In the genomic region with DNA sequence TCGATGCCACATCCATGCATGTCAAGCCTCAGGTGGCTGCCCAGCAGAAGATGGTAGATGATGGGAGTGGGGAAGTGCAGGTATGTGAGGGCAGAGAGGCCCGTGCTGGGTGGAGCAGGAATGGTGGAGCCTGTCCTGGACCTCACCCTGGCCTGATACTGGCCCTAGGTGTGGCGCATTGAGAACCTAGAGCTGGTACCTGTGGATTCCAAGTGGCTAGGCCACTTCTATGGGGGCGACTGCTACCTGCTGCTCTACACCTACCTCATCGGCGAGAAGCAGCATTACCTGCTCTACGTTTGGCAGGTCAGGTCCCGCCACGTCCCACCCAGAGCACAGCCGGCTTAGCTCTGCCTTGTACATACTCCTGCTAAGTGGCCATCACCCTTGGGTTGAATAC, we compare ENCODE assay signal across 28 cellular contexts. TPM values are rescaled to one million over a fixed set of nuclear protein-coding genes. Genes with fewer than 3 reads are reported as not detected.
DNase-seq lines count a peak whose midpoint lies in the region; ATAC-seq, FAIRE-seq and TF ChIP-seq lines count a peak whose summit lies in the region.
"Had no signal": no experiment of that assay in that cellular context is flagged by ENCODE, and none has a peak within 500 bp of the region (broad histone marks: within the 10 kb centered on the region; RNA-seq: fewer than 3 reads in every experiment).

No MANE protein-coding gene starts in this region.

- no peak for TF ChIP-seq RAD21 in HepG2 (CRISPR knock-in tag; IDR thresholded peaks at IDR 0.05)

- no peaks in the 10 kb centered on the region for H4K20me1 ChIP-seq in HepG2 (ENCODE audit: insufficient read depth, low read length)
- H4K20me1 ChIP-seq: BLaER1 treated with 17β-estradiol and CSF1 and Interleukin-3, amounts not matched to agents 10 nM and 100 nM had no signal

- DNase-seq in cardiac septum (ENCODE audit: low spot score) = peak; percentile 70
- no peak for DNase-seq in right atrium auricular region (ENCODE audit: low spot score)
- DNase-seq in HepG2 (ENCODE audit: low spot score) = no peak
- DNase-seq in sciatic nerve (ENCODE audit: low spot score) = peak; percentile 31
- DNase-seq in activated T-helper 2 cell treated with anti-CD3 and anti-CD28 coated beads, Interferon-gamma antibody, Interleukin-2, Interleukin-4, amounts not matched to agents 10 μg/mL and 5 μg/mL and 100 μg/mL, durations not matched to agents 14 hours and 24 hours and 36 hours (ENCODE audit: low spot score) = no peak
- no peak for DNase-seq in cerebellar cortex (ENCODE audit: low spot score)
- DNase-seq: AML-193, DMS53, HCEC 1CT, NCI-H1092, NCI-H1417 treated with DMSO at 0.1 percent for 48 hours, NCI-H1694 treated with DMSO at 0.1 percent for 48 hours, NCI-H2081, NCI-H2227 treated with DMSO at 0.1 percent for 48 hours, NCI-H526 treated with DMSO at 0.1 percent for 48 hours, SIG-M5 had no signal

- H3K79me2 ChIP-seq in HepG2 (ENCODE audit: insufficient read depth, low read length) = no peaks in the 10 kb centered on the region

- no peak overlapping the region for H3K9ac ChIP-seq in HepG2 (ENCODE audit: insufficient read depth, low read depth, low read length)
- H3K9ac ChIP-seq: BLaER1 treated with 17β-estradiol and CSF1 and Interleukin-3, amounts not matched to agents 10 nM and 100 nM had no signal

- no peak for TF ChIP-seq CTCF in right atrium auricular region (IDR thresholded peaks at IDR 0.05)
- no peak for TF ChIP-seq CTCF in HepG2 (CRISPR knock-in tag; IDR thresholded peaks at IDR 0.05)

- no peak overlapping the region for H2AFZ ChIP-seq in HepG2 (ENCODE audit: low read length)

- no peaks in the 10 kb centered on the region for H3K36me3 ChIP-seq in right atrium auricular region
- H3K36me3 ChIP-seq in HepG2 (replicated peaks in 1 of 2; ENCODE audit: control insufficient read depth in 1 of 2, insufficient read depth in 2 of 2, low read length in 2 of 2) = peaks cover 55 to 78% of the 10 kb centered on the region in 2 experiments
- H3K36me3 ChIP-seq: BLaER1 treated with 17β-estradiol and CSF1 and Interleukin-3, amounts not matched to agents 10 nM and 100 nM had no signal

- intact Hi-C loops in cardiac septum (cut with DNase I) (no loop called here), HepG2 (cut with micrococcal nuclease; ENCODE audit: unreplicated experiment) (no loop called here), sciatic nerve (cut with DNase I) (no loop called here)
- intact Hi-C loops in activated T-helper 2 cell treated with anti-CD3 and anti-CD28 coated beads, Interferon-gamma antibody, Interleukin-2, Interleukin-4, amounts not matched to agents 10 μg/mL and 5 μg/mL and 100 μg/mL, durations not matched to agents 14 hours and 24 hours and 36 hours (cut with micrococcal nuclease) = no loop called here

- H3K4me3 ChIP-seq in right atrium auricular region (no peak overlapping the region), HepG2 (replicated peaks in 1 of 3; ENCODE audit: insufficient read depth in 1 of 3, low read depth in 2 of 3, low read length in 3 of 3) (no peak overlapping the region)
- H3K4me3 ChIP-seq: BLaER1 treated with 17β-estradiol and CSF1 and Interleukin-3, amounts not matched to agents 10 nM and 100 nM; GM12878; SK-N-MC had no signal

- H3K27ac ChIP-seq in right atrium auricular region (no peak overlapping the region), HepG2 (ENCODE audit: extremely low read length, insufficient read depth, low read length) (no peak overlapping the region)
- H3K27ac ChIP-seq: BLaER1 treated with 17β-estradiol and CSF1 and Interleukin-3, amounts not matched to agents 10 nM and 100 nM; RWPE1; SK-N-MC had no signal

- H3K4me3 Mint-ChIP-seq in activated T-helper 2 cell treated with anti-CD3 and anti-CD28 coated beads, Interferon-gamma antibody, Interleukin-2, Interleukin-4, amounts not matched to agents 10 μg/mL and 5 μg/mL and 100 μg/mL, durations not matched to agents 14 hours and 24 hours and 36 hours (ENCODE audit: low read depth) = no peak overlapping the region
- H3K4me3 Mint-ChIP-seq: CD4-positive, alpha-beta T cell had no signal

- no peaks in the 10 kb centered on the region for H3K9me3 Mint-ChIP-seq in activated T-helper 2 cell treated with anti-CD3 and anti-CD28 coated beads, Interferon-gamma antibody, Interleukin-2, Interleukin-4, amounts not matched to agents 10 μg/mL and 5 μg/mL and 100 μg/mL, durations not matched to agents 14 hours and 24 hours and 36 hours
- H3K9me3 Mint-ChIP-seq: CD4-positive, alpha-beta T cell had no signal

- no peak for FAIRE-seq in HepG2 (lab: Jason Lieb, UNC)
- FAIRE-seq: A204.1, D721Med, GM12878, H1 had no signal

- no peaks in the 10 kb centered on the region for H3K4me1 Mint-ChIP-seq in activated T-helper 2 cell treated with anti-CD3 and anti-CD28 coated beads, Interferon-gamma antibody, Interleukin-2, Interleukin-4, amounts not matched to agents 10 μg/mL and 5 μg/mL and 100 μg/mL, durations not matched to agents 14 hours and 24 hours and 36 hours (ENCODE audit: low read depth)

- H3K4me1 ChIP-seq in right atrium auricular region (no peaks in the 10 kb centered on the region), HepG2 (ENCODE audit: insufficient read depth, low read length) (peaks cover 17% of the 10 kb centered on the region)
- H3K4me1 ChIP-seq: BLaER1 treated with 17β-estradiol and CSF1 and Interleukin-3, amounts not matched to agents 10 nM and 100 nM had no signal

- ATAC-seq in HepG2 = peak; percentile 1; the same call in 1 of the 3 replicates
- ATAC-seq in sciatic nerve = no peak
- ATAC-seq in GM18511 (IDR thresholded peaks at IDR 0.05; ENCODE audit: unreplicated experiment) = no peak
- ATAC-seq: GM12878 had no signal

- H3K9me3 ChIP-seq in right atrium auricular region (no peaks in the 10 kb centered on the region), HepG2 (ENCODE audit: low read length) (no peaks in the 10 kb centered on the region)
- H3K9me3 ChIP-seq: BLaER1 treated with 17β-estradiol and CSF1 and Interleukin-3, amounts not matched to agents 10 nM and 100 nM had no signal

- H3K36me3 Mint-ChIP-seq in activated T-helper 2 cell treated with anti-CD3 and anti-CD28 coated beads, Interferon-gamma antibody, Interleukin-2, Interleukin-4, amounts not matched to agents 10 μg/mL and 5 μg/mL and 100 μg/mL, durations not matched to agents 14 hours and 24 hours and 36 hours (ENCODE audit: low read depth) = no peaks in the 10 kb centered on the region

- TF ChIP-seq POLR2A in HepG2 (IDR thresholded peaks at IDR 0.05; ENCODE audit: insufficient read depth in 1 of 2, low read depth in 2 of 2, low read length in 2 of 2) = no peak

- H3K27ac Mint-ChIP-seq in activated T-helper 2 cell treated with anti-CD3 and anti-CD28 coated beads, Interferon-gamma antibody, Interleukin-2, Interleukin-4, amounts not matched to agents 10 μg/mL and 5 μg/mL and 100 μg/mL, durations not matched to agents 14 hours and 24 hours and 36 hours = no peak overlapping the region
- H3K27ac Mint-ChIP-seq: CD4-positive, alpha-beta T cell had no signal

- CTCF ChIA-PET in HepG2 (lab: Yijun Ruan, JAX; ENCODE audit: low intra/inter-chr PET ratio, low total read pairs) = no interaction called here

- H3K27me3 ChIP-seq in right atrium auricular region = no peaks in the 10 kb centered on the region
- H3K27me3 ChIP-seq in HepG2 (ENCODE audit: control insufficient read depth in 1 of 2, insufficient read depth in 2 of 2, low read length in 2 of 2) = no peaks in the 10 kb centered on the region
- H3K27me3 ChIP-seq: BLaER1 treated with 17β-estradiol and CSF1 and Interleukin-3, amounts not matched to agents 10 nM and 100 nM had no signal

- POLR2A ChIA-PET in HepG2 (lab: Yijun Ruan, JAX) = interaction anchor here (0.5 to 6.3 kb wide), 7 partner anchors 8 to 136 kb away, joined by 3 to 59 read pairs (median 3); a partner anchor contains a TSS

- BruUV-seq in HepG2 (replicated peaks; lab: Mats Ljungman, UMichigan) = no TSS peak

- TF ChIP-seq EP300 in HepG2 (IDR thresholded peaks at IDR 0.05; ENCODE audit: low read depth in 2 of 2, low read length in 2 of 2) = no peak
- TF ChIP-seq EP300 in HepG2 (CRISPR knock-in tag; IDR thresholded peaks at IDR 0.05; ENCODE audit: borderline replicate concordance) = no peak

- in situ Hi-C loops in HepG2 (cut with HindIII; ENCODE audit: extremely low pct_ligation_motif_present, low pct_unique_long_range_greater_than_20kb) = no loop called here

- H3K27me3 Mint-ChIP-seq in activated T-helper 2 cell treated with anti-CD3 and anti-CD28 coated beads, Interferon-gamma antibody, Interleukin-2, Interleukin-4, amounts not matched to agents 10 μg/mL and 5 μg/mL and 100 μg/mL, durations not matched to agents 14 hours and 24 hours and 36 hours (ENCODE audit: low read depth) = no peaks in the 10 kb centered on the region
- H3K27me3 Mint-ChIP-seq: CD4-positive, alpha-beta T cell had no signal

- no peak overlapping the region for H3K4me2 ChIP-seq in HepG2 (ENCODE audit: low read depth, low read length)
- H3K4me2 ChIP-seq: BLaER1 treated with 17β-estradiol and CSF1 and Interleukin-3, amounts not matched to agents 10 nM and 100 nM had no signal

- WGBS in HepG2 (ENCODE audit: low lambda C conversion rate) = 96% methylated on average over 10 of the region's 10 CpGs

RNA-seq across cellular contexts. Expression of a gene that starts 13.0 kb away (rescaled TPM):
- total RNA-seq in cardiac septum (not detected), right atrium auricular region (not detected), HepG2 (2016; rRNA removed; fragmentation: Illumina TruSeq; extraction: Trizol) (301 and 337 TPM in 2 replicates), sciatic nerve (not detected)
- 59.0 and 67.7 TPM in 2 replicates for total RNA-seq in HepG2 (2016; cell fraction: cytosol; rRNA removed; fragmentation: Illumina TruSeq; extraction: Trizol; ENCODE audit: low read depth)
- total RNA-seq in HepG2 (2016; cell fraction: insoluble cytoplasmic fraction; rRNA removed; fragmentation: Illumina TruSeq; extraction: Trizol) = 281 and 313 TPM in 2 replicates
- 183 and 224 TPM in 2 replicates for total RNA-seq in HepG2 (2016; cell fraction: membrane; rRNA removed; fragmentation: Illumina TruSeq; extraction: Trizol)
- total RNA-seq in HepG2 (2016; cell fraction: nucleus; rRNA removed; fragmentation: Illumina TruSeq; extraction: Trizol) = 188 and 190 TPM in 2 replicates
- polyA plus RNA-seq in HepG2 (2011; rRNA removed) = 287 and 352 TPM in 2 replicates
- polyA plus RNA-seq in HepG2 (2011; cell fraction: cytosol; rRNA removed) = 169 and 211 TPM in 2 replicates
- 756 and 778 TPM in 2 replicates for polyA plus RNA-seq in HepG2 (2011; cell fraction: nucleus; rRNA removed)
- polyA plus RNA-seq in HepG2 (2012) = 201 and 249 TPM in 2 replicates
- polyA plus RNA-seq in HepG2 (2016; cell fraction: cytosol; fragmentation: Illumina TruSeq; extraction: Trizol; ENCODE audit: low read depth) = 85.6 and 100 TPM in 2 replicates
- 215 and 265 TPM in 2 replicates for polyA plus RNA-seq in HepG2 (2016; cell fraction: insoluble cytoplasmic fraction; fragmentation: Illumina TruSeq; extraction: Trizol; ENCODE audit: low read depth)
- polyA plus RNA-seq in HepG2 (2016; cell fraction: membrane; fragmentation: Illumina TruSeq; extraction: Trizol; ENCODE audit: low read depth) = 117 and 144 TPM in 2 replicates
- polyA plus RNA-seq in HepG2 (2016; cell fraction: nucleus; fragmentation: Illumina TruSeq; extraction: Trizol; ENCODE audit: insufficient read depth, low read depth) = 336 and 399 TPM in 2 replicates
- polyA minus RNA-seq in HepG2 (2011; rRNA and poly(A)+ RNA removed; ENCODE audit: low replicate concordance) = 0.19 and 699 TPM in 2 replicates
- 138 and 156 TPM in 2 replicates for polyA minus RNA-seq in HepG2 (2011; cell fraction: cytosol; rRNA and poly(A)+ RNA removed)
- polyA minus RNA-seq in HepG2 (2011; cell fraction: nucleus; rRNA and poly(A)+ RNA removed) = 112 and 120 TPM in 2 replicates
- total RNA-seq in activated T-helper 2 cell treated with anti-CD3 and anti-CD28 coated beads, Interferon-gamma antibody, Interleukin-2, Interleukin-4, amounts not matched to agents 10 μg/mL and 5 μg/mL and 100 μg/mL, durations not matched to agents 14 hours and 24 hours and 36 hours = not detected in 2 replicates
- total RNA-seq: G401 had no signal
- polyA plus RNA-seq: AG04450 had no signal

RNA-seq across cellular contexts. Expression of a gene that starts 32.2 kb away (rescaled TPM):
- 100 TPM for total RNA-seq in cardiac septum
- total RNA-seq in right atrium auricular region = 10 to 100 TPM; 54.2 to 99.5 TPM
- 78.5 and 91.0 TPM in 2 replicates for total RNA-seq in HepG2 (2016; rRNA removed; fragmentation: Illumina TruSeq; extraction: Trizol)
- 61.6 and 62.5 TPM in 2 replicates for total RNA-seq in HepG2 (2016; cell fraction: cytosol; rRNA removed; fragmentation: Illumina TruSeq; extraction: Trizol; ENCODE audit: low read depth)
- 72.7 and 92.2 TPM in 2 replicates for total RNA-seq in HepG2 (2016; cell fraction: insoluble cytoplasmic fraction; rRNA removed; fragmentation: Illumina TruSeq; extraction: Trizol)
- total RNA-seq in HepG2 (2016; cell fraction: membrane; rRNA removed; fragmentation: Illumina TruSeq; extraction: Trizol) = 98.7 and 108 TPM in 2 replicates
- total RNA-seq in HepG2 (2016; cell fraction: nucleus; rRNA removed; fragmentation: Illumina TruSeq; extraction: Trizol) = 63.4 and 77.8 TPM in 2 replicates
- polyA plus RNA-seq in HepG2 (2011; rRNA removed) = 268 and 270 TPM in 2 replicates
- 216 and 257 TPM in 2 replicates for polyA plus RNA-seq in HepG2 (2011; cell fraction: cytosol; rRNA removed)
- 595 and 749 TPM in 2 replicates for polyA plus RNA-seq in HepG2 (2011; cell fraction: nucleus; rRNA removed)
- 72.7 and 87.5 TPM in 2 replicates for polyA plus RNA-seq in HepG2 (2012)
- polyA plus RNA-seq in HepG2 (2016; cell fraction: cytosol; fragmentation: Illumina TruSeq; extraction: Trizol; ENCODE audit: low read depth) = 60.8 and 65.7 TPM in 2 replicates
- 106 and 117 TPM in 2 replicates for polyA plus RNA-seq in HepG2 (2016; cell fraction: insoluble cytoplasmic fraction; fragmentation: Illumina TruSeq; extraction: Trizol; ENCODE audit: low read depth)
- polyA plus RNA-seq in HepG2 (2016; cell fraction: membrane; fragmentation: Illumina TruSeq; extraction: Trizol; ENCODE audit: low read depth) = 114 and 123 TPM in 2 replicates
- 131 and 137 TPM in 2 replicates for polyA plus RNA-seq in HepG2 (2016; cell fraction: nucleus; fragmentation: Illumina TruSeq; extraction: Trizol; ENCODE audit: insufficient read depth, low read depth)
- polyA minus RNA-seq in HepG2 (2011; rRNA and poly(A)+ RNA removed; ENCODE audit: low replicate concordance) = 139 and 364 TPM in 2 replicates
- polyA minus RNA-seq in HepG2 (2011; cell fraction: cytosol; rRNA and poly(A)+ RNA removed) = 88.3 and 92.0 TPM in 2 replicates
- polyA minus RNA-seq in HepG2 (2011; cell fraction: nucleus; rRNA and poly(A)+ RNA removed) = 159 and 160 TPM in 2 replicates
- 148 TPM for total RNA-seq in sciatic nerve
- total RNA-seq in activated T-helper 2 cell treated with anti-CD3 and anti-CD28 coated beads, Interferon-gamma antibody, Interleukin-2, Interleukin-4, amounts not matched to agents 10 μg/mL and 5 μg/mL and 100 μg/mL, durations not matched to agents 14 hours and 24 hours and 36 hours = 114 and 115 TPM in 2 replicates

RNA-seq across cellular contexts. Expression of a gene that starts 49.8 kb away (rescaled TPM):
- total RNA-seq in cardiac septum (6.4 TPM), right atrium auricular region (10 to 100 TPM in 1 of 2 donors, 1 to 10 TPM in 1; 8.7 to 22.1 TPM), HepG2 (2016; rRNA removed; fragmentation: Illumina TruSeq; extraction: Trizol) (0.21 and 0.33 TPM in 2 replicates), sciatic nerve (36.6 TPM)
- total RNA-seq in HepG2 (2016; cell fraction: cytosol; rRNA removed; fragmentation: Illumina TruSeq; extraction: Trizol; ENCODE audit: low read depth) = 0.26 and 0.51 TPM in 2 replicates
- total RNA-seq in HepG2 (2016; cell fraction: insoluble cytoplasmic fraction; rRNA removed; fragmentation: Illumina TruSeq; extraction: Trizol) = 0.18 and 0.22 TPM in 2 replicates
- total RNA-seq in HepG2 (2016; cell fraction: membrane; rRNA removed; fragmentation: Illumina TruSeq; extraction: Trizol) = 0.31 TPM in 2 replicates
- total RNA-seq in HepG2 (2016; cell fraction: nucleus; rRNA removed; fragmentation: Illumina TruSeq; extraction: Trizol) = 0.19 and 0.71 TPM in 2 replicates
- polyA plus RNA-seq in HepG2 (2011; rRNA removed) = 2.3 and 2.5 TPM in 2 replicates
- 1.1 and 1.2 TPM in 2 replicates for polyA plus RNA-seq in HepG2 (2011; cell fraction: cytosol; rRNA removed)
- polyA plus RNA-seq in HepG2 (2011; cell fraction: nucleus; rRNA removed) = 11.6 and 19.0 TPM in 2 replicates
- 1.5 and 3.8 TPM in 2 replicates for polyA plus RNA-seq in HepG2 (2012)
- 0.26 and 0.40 TPM in 2 replicates for polyA plus RNA-seq in HepG2 (2016; cell fraction: cytosol; fragmentation: Illumina TruSeq; extraction: Trizol; ENCODE audit: low read depth)
- 0.09 and 0.23 TPM in 2 replicates for polyA plus RNA-seq in HepG2 (2016; cell fraction: insoluble cytoplasmic fraction; fragmentation: Illumina TruSeq; extraction: Trizol; ENCODE audit: low read depth)
- polyA plus RNA-seq in HepG2 (2016; cell fraction: membrane; fragmentation: Illumina TruSeq; extraction: Trizol; ENCODE audit: low read depth) = 0.26 and 0.42 TPM in 2 replicates
- 0.23 and 0.79 TPM in 2 replicates for polyA plus RNA-seq in HepG2 (2016; cell fraction: nucleus; fragmentation: Illumina TruSeq; extraction: Trizol; ENCODE audit: insufficient read depth, low read depth)
- 0.14 and 2.9 TPM in 2 replicates for polyA minus RNA-seq in HepG2 (2011; rRNA and poly(A)+ RNA removed; ENCODE audit: low replicate concordance)
- 0.35 and 1.5 TPM in 2 replicates for polyA minus RNA-seq in HepG2 (2011; cell fraction: cytosol; rRNA and poly(A)+ RNA removed)
- polyA minus RNA-seq in HepG2 (2011; cell fraction: nucleus; rRNA and poly(A)+ RNA removed) = 3.7 and 5.4 TPM in 2 replicates
- 0.18 and 0.21 TPM in 2 replicates for total RNA-seq in activated T-helper 2 cell treated with anti-CD3 and anti-CD28 coated beads, Interferon-gamma antibody, Interleukin-2, Interleukin-4, amounts not matched to agents 10 μg/mL and 5 μg/mL and 100 μg/mL, durations not matched to agents 14 hours and 24 hours and 36 hours
- total RNA-seq: Daoy had no signal
- polyA plus RNA-seq: AG04450 had no signal

Comparison
In these comparisons a context has a peak if more than half of its experiments do, and no peak if none do; other contexts are left out.
1. DNase-seq: peak in cardiac septum (single experiment) and sciatic nerve (single experiment); none in right atrium auricular region (single experiment), HepG2 (single experiment), activated T-helper 2 cell treated with anti-CD3 and anti-CD28 coated beads, Interferon-gamma antibody, Interleukin-2, Interleukin-4, amounts not matched to agents 10 μg/mL and 5 μg/mL and 100 μg/mL, durations not matched to agents 14 hours and 24 hours and 36 hours (single experiment) and cerebellar cortex (single experiment).
2. RNA of a gene that starts 13.0 kb away (total RNA-seq): 59.0 to 337 TPM in HepG2; not detected in sciatic nerve (single experiment), not detected in cardiac septum (single experiment), not detected in right atrium auricular region and not detected in activated T-helper 2 cell treated with anti-CD3 and anti-CD28 coated beads, Interferon-gamma antibody, Interleukin-2, Interleukin-4, amounts not matched to agents 10 μg/mL and 5 μg/mL and 100 μg/mL, durations not matched to agents 14 hours and 24 hours and 36 hours; every median in the first group is over 10 times any median in the second.